Comparison of ENCODE assay signal across 10 cellular contexts in the genomic region with DNA sequence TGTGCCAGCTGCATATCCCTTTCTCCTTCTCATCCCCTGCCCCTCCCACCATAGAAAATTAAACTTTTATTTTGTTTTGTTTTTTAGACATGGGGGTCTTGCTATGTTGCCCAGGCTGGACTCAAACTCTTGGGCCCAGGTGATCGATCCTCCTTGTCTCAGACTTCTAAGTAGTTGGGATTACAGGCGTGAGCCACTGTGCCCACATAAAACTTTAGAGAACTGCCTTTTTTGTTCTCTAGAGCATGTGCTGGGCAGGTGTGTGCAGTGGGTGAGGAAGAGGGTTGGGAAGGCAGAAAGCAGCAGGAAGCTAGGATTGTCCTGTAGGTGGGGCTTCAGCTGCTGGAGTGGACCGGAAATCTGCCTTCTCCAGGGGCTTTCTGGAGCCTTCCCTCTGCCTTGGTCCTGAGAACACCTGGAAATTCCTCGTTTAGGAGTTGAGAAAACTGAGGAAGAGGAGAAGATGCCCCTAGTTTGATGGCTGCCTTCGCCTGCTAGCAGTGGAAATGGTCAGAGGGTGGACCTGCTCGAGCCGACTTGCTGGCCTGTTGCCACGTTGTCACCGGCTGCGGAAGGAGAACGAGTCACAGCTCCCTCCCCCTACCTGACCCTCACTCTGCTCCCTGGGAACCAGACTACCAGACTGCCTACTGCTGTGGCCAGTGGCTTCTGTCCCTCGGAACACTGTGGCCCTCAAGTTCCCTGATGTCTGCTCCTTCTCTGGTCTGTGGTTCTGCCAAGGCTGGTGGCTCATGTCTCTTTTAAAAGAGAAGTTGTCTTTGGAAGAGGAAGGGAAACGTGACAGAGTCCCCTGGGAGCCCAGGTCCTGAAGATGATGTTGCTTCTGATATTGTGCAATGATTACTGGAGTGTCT. TPM values are rescaled to one million over a fixed set of nuclear protein-coding genes. Genes with fewer than 3 reads are reported as not detected.
DNase-seq lines count a peak whose midpoint lies in the region; ATAC-seq, FAIRE-seq and TF ChIP-seq lines count a peak whose summit lies in the region.
"Had no signal": no experiment of that assay in that cellular context is flagged by ENCODE, and none has a peak within 500 bp of the region (broad histone marks: within the 10 kb centered on the region; RNA-seq: fewer than 3 reads in every experiment).

No MANE protein-coding gene starts in this region.

- TF ChIP-seq POLR2A in uterus (IDR thresholded peaks at IDR 0.05), result no peak

- peak; percentile 53 for DNase-seq in SIG-M5 treated with dmso at 0.1 percent for 504 hours (lab: John Stamatoyannopoulos, UW; ENCODE audit: unreplicated experiment)
- no peak for DNase-seq in SIG-M5 (lab: John Stamatoyannopoulos, UW)
- DNase-seq in SJCRH30, result no peak
- no peak for DNase-seq in uterus
- DNase-seq: caudate nucleus had no signal

- intact Hi-C loops in uterus (cut with DNase I; ENCODE audit: low total_unique reads), result no loop called here

- no peaks in the 10 kb centered on the region for H3K36me3 ChIP-seq in SJCRH30
- H3K36me3 ChIP-seq in uterus, result no peaks in the 10 kb centered on the region
- H3K36me3 ChIP-seq: tibial artery had no signal

- FAIRE-seq in islet of Langerhans (lab: Jason Lieb, UNC), result peak; percentile 49

- peak overlapping the region; percentile 34 for H3K4me3 ChIP-seq in SJCRH30
- no peak overlapping the region for H3K4me3 ChIP-seq in uterus
- H3K4me3 ChIP-seq: tibial artery had no signal

- TF ChIP-seq CTCF in uterus (IDR thresholded peaks at IDR 0.05), result no peak

- H3K27ac ChIP-seq in SJCRH30 (no peak overlapping the region), uterus (no peak overlapping the region)
- H3K27ac ChIP-seq: tibial artery had no signal

- H3K9me3 ChIP-seq in SJCRH30 (replicated peaks) (no peaks in the 10 kb centered on the region), uterus (no peaks in the 10 kb centered on the region)
- H3K9me3 ChIP-seq: tibial artery had no signal

- no peaks in the 10 kb centered on the region for H3K4me1 ChIP-seq in SJCRH30
- H3K4me1 ChIP-seq in uterus, result peaks cover 0 to 10% of the 10 kb centered on the region in 2 donors

- no peak for ATAC-seq in HG03280 (IDR thresholded peaks at IDR 0.05; ENCODE audit: unreplicated experiment)
- ATAC-seq in HG03521 (IDR thresholded peaks at IDR 0.05; ENCODE audit: unreplicated experiment), result no peak
- no peak for ATAC-seq in HG03342 (IDR thresholded peaks at IDR 0.05; ENCODE audit: unreplicated experiment)

- H3K27me3 ChIP-seq in SJCRH30 (no peaks in the 10 kb centered on the region), uterus (peaks cover 0 to 14% of the 10 kb centered on the region in 2 donors)

RNA-seq across cellular contexts. Expression of a gene that starts 4.0 kb away (rescaled TPM):
- 0.10 TPM in 1 of 2 replicates, not detected in the other for total RNA-seq in SJCRH30 (2014; rRNA removed; shearing (Covaris generic))
- total RNA-seq in uterus, result 10 to 100 TPM in 1 of 4 donors, 1 to 10 TPM in 2, under 1 TPM in 1; 0.88 to 15.6 (median 2.8) TPM
